In the genomic region with DNA sequence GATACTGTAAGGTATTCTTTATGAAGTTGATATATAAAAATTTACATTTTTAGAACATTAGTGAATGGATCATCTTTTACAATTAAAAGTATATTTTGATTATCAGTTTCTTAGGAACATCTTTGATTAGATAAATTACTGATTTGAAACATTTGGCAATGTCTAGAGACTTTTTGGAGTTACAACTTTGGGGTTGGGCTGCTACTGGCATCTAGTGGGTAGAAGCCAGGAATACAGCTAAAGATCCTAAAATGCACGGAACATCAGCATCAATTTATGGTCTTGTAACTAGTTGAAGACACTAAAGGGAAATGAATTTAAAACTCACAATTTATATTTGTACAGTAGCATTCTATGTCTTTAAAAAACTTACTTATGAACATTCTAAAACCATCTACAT, we compare ENCODE assay signal across 1 cellular context.
TF ChIP-seq lines count a peak whose summit lies in the region.

No MANE protein-coding gene starts in this region.

TF ChIP-seq in HCT116, 20 proteins besides CTCF, POLR2A, EP300 and RAD21 (continued from another document):
- TF ChIP-seq, protein P1, sequence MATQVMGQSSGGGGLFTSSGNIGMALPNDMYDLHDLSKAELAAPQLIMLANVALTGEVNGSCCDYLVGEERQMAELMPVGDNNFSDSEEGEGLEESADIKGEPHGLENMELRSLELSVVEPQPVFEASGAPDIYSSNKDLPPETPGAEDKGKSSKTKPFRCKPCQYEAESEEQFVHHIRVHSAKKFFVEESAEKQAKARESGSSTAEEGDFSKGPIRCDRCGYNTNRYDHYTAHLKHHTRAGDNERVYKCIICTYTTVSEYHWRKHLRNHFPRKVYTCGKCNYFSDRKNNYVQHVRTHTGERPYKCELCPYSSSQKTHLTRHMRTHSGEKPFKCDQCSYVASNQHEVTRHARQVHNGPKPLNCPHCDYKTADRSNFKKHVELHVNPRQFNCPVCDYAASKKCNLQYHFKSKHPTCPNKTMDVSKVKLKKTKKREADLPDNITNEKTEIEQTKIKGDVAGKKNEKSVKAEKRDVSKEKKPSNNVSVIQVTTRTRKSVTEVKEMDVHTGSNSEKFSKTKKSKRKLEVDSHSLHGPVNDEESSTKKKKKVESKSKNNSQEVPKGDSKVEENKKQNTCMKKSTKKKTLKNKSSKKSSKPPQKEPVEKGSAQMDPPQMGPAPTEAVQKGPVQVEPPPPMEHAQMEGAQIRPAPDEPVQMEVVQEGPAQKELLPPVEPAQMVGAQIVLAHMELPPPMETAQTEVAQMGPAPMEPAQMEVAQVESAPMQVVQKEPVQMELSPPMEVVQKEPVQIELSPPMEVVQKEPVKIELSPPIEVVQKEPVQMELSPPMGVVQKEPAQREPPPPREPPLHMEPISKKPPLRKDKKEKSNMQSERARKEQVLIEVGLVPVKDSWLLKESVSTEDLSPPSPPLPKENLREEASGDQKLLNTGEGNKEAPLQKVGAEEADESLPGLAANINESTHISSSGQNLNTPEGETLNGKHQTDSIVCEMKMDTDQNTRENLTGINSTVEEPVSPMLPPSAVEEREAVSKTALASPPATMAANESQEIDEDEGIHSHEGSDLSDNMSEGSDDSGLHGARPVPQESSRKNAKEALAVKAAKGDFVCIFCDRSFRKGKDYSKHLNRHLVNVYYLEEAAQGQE (IDR thresholded peaks at IDR 0.05; ENCODE audit: low read depth): no peak
- TF ChIP-seq ZFX (IDR thresholded peaks at IDR 0.05) (no peak), EZH2phosphoT487 (IDR thresholded peaks at IDR 0.05; ENCODE audit: borderline replicate concordance) (no peak), EGR1 (IDR thresholded peaks at IDR 0.05; ENCODE audit: low read depth) (no peak), SP1 (IDR thresholded peaks at IDR 0.05; ENCODE audit: low read depth) (no peak)
